In the genomic region with DNA sequence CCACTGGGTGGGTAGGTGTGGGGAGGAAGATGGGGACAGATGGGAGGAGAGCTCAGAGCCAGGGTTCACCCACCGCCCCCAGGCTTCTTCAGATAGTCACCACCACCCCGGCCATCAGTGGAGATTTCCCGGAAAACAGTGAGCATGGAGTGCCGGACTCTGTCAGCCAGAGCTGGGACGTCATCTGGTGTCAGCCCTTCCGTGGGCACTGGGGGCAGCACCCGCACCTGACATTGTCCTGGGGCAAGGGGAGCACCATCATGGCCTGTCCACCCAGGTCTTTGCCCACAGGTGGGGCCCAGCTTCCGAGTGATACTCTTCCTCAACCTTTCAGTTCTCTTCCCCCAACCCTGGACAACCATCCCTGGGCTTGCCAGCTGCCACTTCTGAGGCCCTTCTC, we compare ENCODE assay signal across 22 cellular contexts. TPM values are rescaled to one million over a fixed set of nuclear protein-coding genes. Genes with fewer than 3 reads are reported as not detected.
DNase-seq lines count a peak whose midpoint lies in the region; ATAC-seq and TF ChIP-seq lines count a peak whose summit lies in the region.
"Had no signal": no experiment of that assay in that cellular context is flagged by ENCODE, and none has a peak within 500 bp of the region (broad histone marks: within the 10 kb centered on the region; RNA-seq: fewer than 3 reads in every experiment).

No MANE protein-coding gene starts in this region.

- H3K79me1 ChIP-seq in IMR-90 (ENCODE audit: low read depth in 1 of 2, low read length in 2 of 2) = peaks cover 17 to 40% of the 10 kb centered on the region in 2 experiments; a peak in 3 of 4 replicates

- no peak for DNase-seq in A673 (ENCODE audit: low spot score)
- no peak for DNase-seq in IMR-90
- DNase-seq in nephron progenitor cell = no peak
- DNase-seq in body of pancreas = no peak
- DNase-seq in PC-9 = no peak
- DNase-seq: activated CD8-positive, alpha-beta memory T cell treated with anti-CD3 and anti-CD28 coated beads, Interleukin-2, amount 10 ng/mL, durations not matched to agents 7 days and 5 days; activated naive CD8-positive, alpha-beta T cell treated with anti-CD3 and anti-CD28 coated beads, Interleukin-2, amount 50 U/mL, for 24 hours; DMS 273 treated with DMSO at 0.1 percent for 48 hours; dorsolateral prefrontal cortex; Karpas-422; mammary epithelial cell; naive B cell; NCI-H1048; NCI-H446 treated with DMSO at 0.1 percent for 48 hours; T1000; thyroid gland had no signal

- H2AFZ ChIP-seq in IMR-90 (replicated peaks; ENCODE audit: low read length, poor library complexity) = no peak overlapping the region
- H2AFZ ChIP-seq in PC-9 = no peak overlapping the region
- H2AFZ ChIP-seq: GM23338 had no signal

- POLR2A ChIA-PET in A673 (lab: Charles Lee; ENCODE audit: low non-redundant PET) (no interaction called here), IMR-90 (lab: Charles Lee; ENCODE audit: unreplicated experiment) (no interaction called here), PC-9 (lab: Charles Lee; ENCODE audit: unreplicated experiment) (interaction anchor here (0.6 kb wide), 2 partner anchors 33 to 271 kb away, joined by 3 to 18 read pairs; no protein-coding TSS in a partner anchor)

- H3K4me3 Mint-ChIP-seq in nephron progenitor cell = no peak overlapping the region
- H3K4me3 Mint-ChIP-seq: activated CD8-positive, alpha-beta memory T cell treated with anti-CD3 and anti-CD28 coated beads, Interleukin-2, amount 10 ng/mL, durations not matched to agents 7 days and 5 days; activated naive CD8-positive, alpha-beta T cell treated with anti-CD3 and anti-CD28 coated beads, Interleukin-2, amount 50 U/mL, for 24 hours; CD14-positive monocyte; GM23338; naive B cell had no signal

- H3K4me1 ChIP-seq in A673 (ENCODE audit: insufficient read depth, low read length, poor library complexity, severe bottlenecking) (peaks cover 5% of the 10 kb centered on the region), IMR-90 (ENCODE audit: control insufficient read depth, insufficient read depth, low read length) (peaks cover 3% of the 10 kb centered on the region), body of pancreas (no peaks in the 10 kb centered on the region), PC-9 (replicated peaks; ENCODE audit: insufficient read depth) (0 out of 2 replicates have a peak, but pooled peaks cover 7% of the 10 kb centered on the region)
- H3K4me1 ChIP-seq: thyroid gland had no signal

- no peak overlapping the region for H3K4me2 ChIP-seq in IMR-90 (ENCODE audit: low read depth, low read length)
- no peak overlapping the region for H3K4me2 ChIP-seq in PC-9
- H3K4me2 ChIP-seq: GM23338 had no signal

- WGBS in IMR-90 (ENCODE audit: extremely low coverage in 2 of 2, insufficient read length in 1 of 2), 2 experiments = 93% methylated on average over 5 of the region's 8 CpGs; no CpG with 5 or more reads in 1 of the 2 experiments
- WGBS in body of pancreas, 2 donors = 75 to 92% methylated on average over 4 to 8 of the region's 8 CpGs

- H3K4me3 ChIP-seq in A673 (ENCODE audit: low read depth, low read length, poor library complexity, severe bottlenecking) (no peak overlapping the region), IMR-90 (ENCODE audit: insufficient read depth, low read depth, low read length) (no peak overlapping the region), body of pancreas (no peak overlapping the region), PC-9 (no peak overlapping the region)
- H3K4me3 ChIP-seq: dorsolateral prefrontal cortex, GM23338, thyroid gland had no signal

- H3K56ac ChIP-seq in IMR-90 (ENCODE audit: extremely low read depth, insufficient read depth, low read length) = no peak overlapping the region

- H3K27ac Mint-ChIP-seq in nephron progenitor cell = peak overlapping the region; percentile 94
- H3K27ac Mint-ChIP-seq: activated naive CD8-positive, alpha-beta T cell treated with anti-CD3 and anti-CD28 coated beads, Interleukin-2, amount 50 U/mL, for 24 hours; GM23338 had no signal

- peaks cover 60% of the 10 kb centered on the region for H3K36me3 Mint-ChIP-seq in nephron progenitor cell (ENCODE audit: low read depth)

- H3K4ac ChIP-seq in IMR-90 (ENCODE audit: low read depth, low read length) = no peak overlapping the region

- no peak overlapping the region for H2AK5ac ChIP-seq in IMR-90 (ENCODE audit: low read depth, low read length)

- no peaks in the 10 kb centered on the region for H3K9me3 Mint-ChIP-seq in nephron progenitor cell
- H3K9me3 Mint-ChIP-seq: activated naive CD8-positive, alpha-beta T cell treated with anti-CD3 and anti-CD28 coated beads, Interleukin-2, amount 50 U/mL, for 24 hours; CD14-positive monocyte; GM23338 had no signal

- H3F3A ChIP-seq in PC-9 (ENCODE audit: insufficient read depth, low read depth) = peaks cover 17% of the 10 kb centered on the region; the same call in 1 of the 2 replicates

- H4K91ac ChIP-seq in IMR-90 (ENCODE audit: insufficient read depth, low read depth, low read length) = no peak overlapping the region

- peaks cover 21% of the 10 kb centered on the region for H3K9me1 ChIP-seq in IMR-90 (ENCODE audit: insufficient read depth, low read length)

- H3K36me3 ChIP-seq in A673 (ENCODE audit: insufficient read depth, low read length, poor library complexity, severe bottlenecking) = peaks cover 47% of the 10 kb centered on the region
- H3K36me3 ChIP-seq in IMR-90 (ENCODE audit: control insufficient read depth, insufficient read depth, low read length) = peaks cover 52% of the 10 kb centered on the region
- H3K36me3 ChIP-seq in body of pancreas (replicated peaks in 1 of 2; ENCODE audit: insufficient read depth in 1 of 2, low read depth in 2 of 2) = peaks cover 0 to 1% of the 10 kb centered on the region in 2 donors
- no peaks in the 10 kb centered on the region for H3K36me3 ChIP-seq in PC-9 (ENCODE audit: low read depth)

- in situ Hi-C loops in IMR-90 (cut with MboI; ENCODE audit: low sequenced_read_pairs) = no loop called here

- no peak overlapping the region for H2BK15ac ChIP-seq in IMR-90 (ENCODE audit: low read depth, low read length)

- no peaks in the 10 kb centered on the region for H3K27me3 Mint-ChIP-seq in nephron progenitor cell (ENCODE audit: low read depth, poor library complexity)
- H3K27me3 Mint-ChIP-seq: activated CD8-positive, alpha-beta memory T cell treated with anti-CD3 and anti-CD28 coated beads, Interleukin-2, amount 10 ng/mL, durations not matched to agents 7 days and 5 days; activated naive CD8-positive, alpha-beta T cell treated with anti-CD3 and anti-CD28 coated beads, Interleukin-2, amount 50 U/mL, for 24 hours; naive B cell had no signal

- H3K4me1 Mint-ChIP-seq in nephron progenitor cell = peaks cover 33% of the 10 kb centered on the region

- dilution Hi-C loops in IMR-90 (cut with HindIII; ENCODE audit: low sequenced_read_pairs, unreplicated experiment) = no loop called here

- ATAC-seq in IMR-90 (ENCODE audit: low read depth) (0 out of 2 replicates have a peak, but pooled peaks have one; percentile 6), body of pancreas (no peak), HG03457 (IDR thresholded peaks at IDR 0.05; ENCODE audit: unreplicated experiment) (no peak)
- no peak for ATAC-seq in activated CD4-positive, CD25-positive, alpha-beta regulatory T cell treated with anti-CD3 and anti-CD28 coated beads, Interleukin-2, amount 50 U/mL, for 24 hours
- ATAC-seq: activated CD8-positive, alpha-beta memory T cell treated with anti-CD3 and anti-CD28 coated beads, Interleukin-2, amount 10 ng/mL, durations not matched to agents 7 days and 5 days; GM23338; sciatic nerve had no signal

- H3K27ac ChIP-seq in A673 (ENCODE audit: low read depth, low read length, poor library complexity, severe bottlenecking) = no peak overlapping the region
- H3K27ac ChIP-seq in IMR-90 (ENCODE audit: insufficient read depth, low read length) = no peak overlapping the region
- H3K27ac ChIP-seq in cingulate gyrus (ENCODE audit: low read depth, low read length) = peak overlapping the region; percentile 10
- H3K27ac ChIP-seq in body of pancreas = no peak overlapping the region
- H3K27ac ChIP-seq in PC-9 = no peak overlapping the region
- H3K27ac ChIP-seq: thyroid gland had no signal

- BruUV-seq in A673 (replicated peaks; lab: Mats Ljungman, UMichigan) = no TSS peak
- no TSS peak for BruUV-seq in IMR-90 (replicated peaks; lab: Mats Ljungman, UMichigan)
- BruUV-seq in PC-9 (replicated peaks; lab: Mats Ljungman, UMichigan) = no TSS peak

- H3K14ac ChIP-seq in IMR-90 (replicated peaks; ENCODE audit: low read depth, low read length) = no peak overlapping the region

- no peak overlapping the region for H4K8ac ChIP-seq in IMR-90 (ENCODE audit: low read depth in 2 of 2, low read length in 2 of 2)

- H2BK5ac ChIP-seq in IMR-90 (ENCODE audit: low read depth, low read length, poor library complexity, severe bottlenecking) = no peak overlapping the region

- CTCF ChIA-PET in A673 (lab: Charles Lee) (no interaction called here), IMR-90 (lab: Yijun Ruan, JAX) (no interaction called here), PC-9 (lab: Charles Lee) (interaction anchor here (1.2 kb wide), 1 partner anchor 18 kb away, joined by 5 read pairs; no protein-coding TSS in a partner anchor)

- TF ChIP-seq CTCF in A673 (conservative IDR thresholded peaks at IDR 0.05; ENCODE audit: low read depth, low read length) (0 out of 2 replicates have a peak, but pooled peaks have one; percentile 9), IMR-90 (conservative IDR thresholded peaks at IDR 0.05; ENCODE audit: low read depth, low read length) (no peak), nephron progenitor cell (IDR thresholded peaks at IDR 0.05) (no peak), body of pancreas (IDR thresholded peaks at IDR 0.05) (no peak), PC-9 (conservative IDR thresholded peaks at IDR 0.05) (no peak)

- no peak overlapping the region for H2AK9ac ChIP-seq in IMR-90 (replicated peaks; ENCODE audit: low read depth, low read length, poor library complexity)

- intact Hi-C loops in A673 (cut with micrococcal nuclease; ENCODE audit: unreplicated experiment) (no loop called here), IMR-90 (cut with micrococcal nuclease) (no loop called here), body of pancreas (cut with DNase I) (no loop called here), PC-9 (cut with micrococcal nuclease; ENCODE audit: unreplicated experiment) (no loop called here)

- H3K9me3 ChIP-seq in A673 (ENCODE audit: low read depth, low read length, poor library complexity, severe bottlenecking) (no peaks in the 10 kb centered on the region), IMR-90 (ENCODE audit: control insufficient read depth, insufficient read depth, low read length) (no peaks in the 10 kb centered on the region), body of pancreas (no peaks in the 10 kb centered on the region), PC-9 (ENCODE audit: insufficient read depth, low read depth) (no peaks in the 10 kb centered on the region)
- H3K9me3 ChIP-seq: thyroid gland had no signal

- H2BK120ac ChIP-seq in IMR-90 (ENCODE audit: low read depth, low read length) = no peak overlapping the region

- H4K20me1 ChIP-seq in IMR-90 (ENCODE audit: insufficient read depth, low read length) (no peaks in the 10 kb centered on the region), PC-9 (ENCODE audit: insufficient read depth) (no peaks in the 10 kb centered on the region)

- H3K23ac ChIP-seq in IMR-90 (ENCODE audit: low read depth, low read length) = no peak overlapping the region

- H3K18ac ChIP-seq in IMR-90 (ENCODE audit: low read depth, low read length) = no peak overlapping the region

- H3K9ac ChIP-seq in IMR-90 (ENCODE audit: low read depth, low read length) = no peak overlapping the region

- TF ChIP-seq RAD21 in IMR-90 (IDR thresholded peaks at IDR 0.05; ENCODE audit: low read length) = no peak

- H2BK20ac ChIP-seq in IMR-90 (ENCODE audit: low read depth, low read length) = no peak overlapping the region

- peaks cover 2% of the 10 kb centered on the region; the same call in 1 of the 2 replicates for H3K79me2 ChIP-seq in PC-9 (ENCODE audit: low read depth)

- TF ChIP-seq POLR2A in IMR-90 (IDR thresholded peaks at IDR 0.05; ENCODE audit: low read depth, low read length) = no peak
- TF ChIP-seq POLR2A in body of pancreas (IDR thresholded peaks at IDR 0.05) = no peak

- no peaks in the 10 kb centered on the region for H3K27me3 ChIP-seq in A673 (replicated peaks; ENCODE audit: insufficient read depth, low read depth, low read length, poor library complexity)
- no peaks in the 10 kb centered on the region for H3K27me3 ChIP-seq in IMR-90 (ENCODE audit: control insufficient read depth, insufficient read depth, low read length)
- no peaks in the 10 kb centered on the region for H3K27me3 ChIP-seq in body of pancreas
- no peaks in the 10 kb centered on the region for H3K27me3 ChIP-seq in PC-9 (ENCODE audit: insufficient read depth, low read depth)
- H3K27me3 ChIP-seq: dorsolateral prefrontal cortex, thyroid gland had no signal

- no peaks in the 10 kb centered on the region for H3K9me2 ChIP-seq in PC-9 (ENCODE audit: insufficient read depth)

- H4K5ac ChIP-seq in IMR-90 (ENCODE audit: low read depth, low read length) = no peak overlapping the region

RNA-seq across cellular contexts. Expression of gene EGFL8, which starts 4.8 kb away (rescaled TPM):
- total RNA-seq in A673 (2021) = 31.3 and 32.4 TPM in 2 replicates
- 0.18 and 0.28 TPM in 2 replicates for total RNA-seq in IMR-90 (2012; rRNA removed)
- 4.7 and 5.7 TPM in 2 replicates for polyA plus RNA-seq in IMR-90 (2012; rRNA removed)
- polyA plus RNA-seq in IMR-90 (2012; cell fraction: cytosol; rRNA removed) = 0.71 and 1.8 TPM in 2 replicates
- 69.1 and 72.4 TPM in 2 replicates for polyA plus RNA-seq in IMR-90 (2012; cell fraction: nucleus; rRNA removed; ENCODE audit: low replicate concordance)
- total RNA-seq in body of pancreas = 1 to 10 TPM; 5.7 to 6.9 TPM
- 23.3 and 26.0 TPM in 2 replicates for total RNA-seq in PC-9 (2021)

RNA-seq across cellular contexts. Expression of gene AGPAT1, which starts 6.7 kb away (rescaled TPM):
- total RNA-seq in A673 (2021) (102 and 108 TPM in 2 replicates), IMR-90 (2012; rRNA removed) (27.2 TPM in 2 replicates), body of pancreas (10 to 100 TPM; 13.2 to 16.1 TPM), PC-9 (2021) (58.9 and 61.7 TPM in 2 replicates)
- 116 and 126 TPM in 2 replicates for polyA plus RNA-seq in IMR-90 (2012; rRNA removed)
- polyA plus RNA-seq in IMR-90 (2012; cell fraction: cytosol; rRNA removed) = 104 and 146 TPM in 2 replicates
- 76.1 and 123 TPM in 2 replicates for polyA plus RNA-seq in IMR-90 (2012; cell fraction: nucleus; rRNA removed; ENCODE audit: low replicate concordance)

RNA-seq across cellular contexts. Expression of gene RNF5, which starts 9.0 kb away (rescaled TPM):
- total RNA-seq in A673 (2021) (62.9 and 67.0 TPM in 2 replicates), IMR-90 (2012; rRNA removed) (18.8 and 28.1 TPM in 2 replicates), body of pancreas (10 to 100 TPM; 34.0 to 62.0 TPM), PC-9 (2021) (45.6 and 51.3 TPM in 2 replicates)
- polyA plus RNA-seq in IMR-90 (2012; rRNA removed) = 34.1 and 41.4 TPM in 2 replicates
- 33.4 and 41.0 TPM in 2 replicates for polyA plus RNA-seq in IMR-90 (2012; cell fraction: cytosol; rRNA removed)
- polyA plus RNA-seq in IMR-90 (2012; cell fraction: nucleus; rRNA removed; ENCODE audit: low replicate concordance) = 16.1 and 29.7 TPM in 2 replicates

RNA-seq across cellular contexts. Expression of gene AGER, which starts 14.8 kb away (rescaled TPM):
- total RNA-seq in A673 (2021) (13.3 and 18.8 TPM in 2 replicates), IMR-90 (2012; rRNA removed) (0.18 and 0.28 TPM in 2 replicates), body of pancreas (1 to 10 TPM; 3.0 to 4.9 TPM), PC-9 (2021) (18.1 and 20.4 TPM in 2 replicates)
- 4.2 and 4.9 TPM in 2 replicates for polyA plus RNA-seq in IMR-90 (2012; rRNA removed)
- polyA plus RNA-seq in IMR-90 (2012; cell fraction: cytosol; rRNA removed) = 1.1 and 2.2 TPM in 2 replicates
- 30.4 and 52.1 TPM in 2 replicates for polyA plus RNA-seq in IMR-90 (2012; cell fraction: nucleus; rRNA removed; ENCODE audit: low replicate concordance)

RNA-seq across cellular contexts. Expression of gene PPT2, which starts 15.3 kb away (rescaled TPM):
- 58.6 and 70.9 TPM in 2 replicates for total RNA-seq in A673 (2021)
- 2.2 and 3.2 TPM in 2 replicates for total RNA-seq in IMR-90 (2012; rRNA removed)
- polyA plus RNA-seq in IMR-90 (2012; rRNA removed) = 16.2 and 18.7 TPM in 2 replicates
- 12.7 and 14.1 TPM in 2 replicates for polyA plus RNA-seq in IMR-90 (2012; cell fraction: cytosol; rRNA removed)
- polyA plus RNA-seq in IMR-90 (2012; cell fraction: nucleus; rRNA removed; ENCODE audit: low replicate concordance) = 40.2 and 46.8 TPM in 2 replicates
- total RNA-seq in body of pancreas = 1 to 10 TPM; 3.6 to 9.9 TPM
- 38.2 and 42.5 TPM in 2 replicates for total RNA-seq in PC-9 (2021)
